In genomic region chr10:6089334-6090219, GRCh38 we compare ENCODE assay signal across 8 cellular contexts. TPM values are rescaled to one million over a fixed set of nuclear protein-coding genes. Genes with fewer than 3 reads are reported as not detected.
DNase-seq lines count a peak whose midpoint lies in the region; TF ChIP-seq lines count a peak whose summit lies in the region.

No MANE protein-coding gene starts in this region.

- peak; percentile 10 for DNase-seq in NCI-H2171 treated with DMSO at 0.1 percent for 48 hours (lab: John Stamatoyannopoulos, UW)
- DNase-seq in NCI-H2171 (lab: John Stamatoyannopoulos, UW): no peak
- DNase-seq in HFFc6: peak; percentile 19
- peak; percentile 44 for DNase-seq in OCI-M1 (lab: John Stamatoyannopoulos, UW)
- DNase-seq in choroid plexus epithelial cell (ENCODE audit: low read depth): peak; percentile 44
- DNase-seq in lung microvascular endothelial cell (ENCODE audit: low read depth in 2 of 2): peak; percentile 25 to 31
- DNase-seq in type B pancreatic cell (ENCODE audit: extremely low spot score, unreplicated experiment): peak; percentile 74
- DNase-seq in NCI-H510A treated with DMSO at 0.1 percent for 48 hours (lab: John Stamatoyannopoulos, UW): no peak

- H3K9me3 Mint-ChIP-seq in HFFc6 (no peaks in the 10 kb centered on the region), type B pancreatic cell (no peaks in the 10 kb centered on the region)

- H3K4me1 Mint-ChIP-seq in HFFc6 (ENCODE audit: low read depth): peaks cover 51% of the 10 kb centered on the region
- peaks cover 32% of the 10 kb centered on the region for H3K4me1 Mint-ChIP-seq in type B pancreatic cell (ENCODE audit: unreplicated experiment)

- H3K4me3 Mint-ChIP-seq in HFFc6 (peak overlapping the region; percentile 93), type B pancreatic cell (peak overlapping the region; percentile 95)

- H3K4me3 ChIP-seq in choroid plexus epithelial cell (ENCODE audit: low read depth, low read length): peak overlapping the region; percentile 87

- TF ChIP-seq CTCF in HFFc6 (IDR thresholded peaks at IDR 0.05) (no peak), choroid plexus epithelial cell (conservative IDR thresholded peaks at IDR 0.05; ENCODE audit: low read depth, low read length) (no peak), type B pancreatic cell (conservative IDR thresholded peaks at IDR 0.05) (no peak)

- H3K27me3 Mint-ChIP-seq in HFFc6 (ENCODE audit: insufficient read depth) (peaks cover 2% of the 10 kb centered on the region), type B pancreatic cell (peaks cover 8% of the 10 kb centered on the region)

- H3K36me3 Mint-ChIP-seq in HFFc6 (ENCODE audit: low read depth) (no peaks in the 10 kb centered on the region), type B pancreatic cell (peaks cover 3% of the 10 kb centered on the region)

- H3K27ac Mint-ChIP-seq in HFFc6 (peak overlapping the region; percentile 44), type B pancreatic cell (peak overlapping the region; percentile 92)

RNA-seq across cellular contexts. Expression of gene RBM17, which starts 0.7 kb away (rescaled TPM):
- total RNA-seq in HFFc6 (2021; fragmentation: NEBNext Ultra II Directional; extraction: Animal tissue kit (Norgen Biotek cat#: 25700)): 10 to 100 TPM; 53.4 to 75.2 (median 66.3) TPM
- total RNA-seq in lung microvascular endothelial cell (27.5 and 33.9 TPM in 2 replicates), type B pancreatic cell (ENCODE audit: low replicate concordance) (92.1 and 105 TPM in 2 replicates)

RNA-seq across cellular contexts. Expression of gene IL2RA, which starts 27.4 kb away (rescaled TPM):
- not detected for total RNA-seq in HFFc6 (2021; fragmentation: NEBNext Ultra II Directional; extraction: Animal tissue kit (Norgen Biotek cat#: 25700))
- total RNA-seq in lung microvascular endothelial cell (not detected in 2 replicates), type B pancreatic cell (ENCODE audit: low replicate concordance) (not detected in 2 replicates)

Comparison
In these comparisons a context has a peak if more than half of its experiments do, and no peak if none do; other contexts are left out.
1. DNase-seq: peak in NCI-H2171 treated with DMSO at 0.1 percent for 48 hours (single experiment), HFFc6 (single experiment), OCI-M1 (single experiment), choroid plexus epithelial cell (single experiment), lung microvascular endothelial cell (2 of 2) and type B pancreatic cell (single experiment); none in NCI-H2171 (single experiment) and NCI-H510A treated with DMSO at 0.1 percent for 48 hours (single experiment).